Comparison of ENCODE assay signal across 7 cellular contexts in genomic region chr2:135876066-135876711, GRCh38. TPM values are rescaled to one million over a fixed set of nuclear protein-coding genes. Genes with fewer than 3 reads are reported as not detected.
DNase-seq lines count a peak whose midpoint lies in the region; ATAC-seq, FAIRE-seq and TF ChIP-seq lines count a peak whose summit lies in the region.

Gene MCM6 (minus strand): TSS chr2:135876443. CDS start chr2:135876365, 78 bp downstream.

- H3K27me3 Mint-ChIP-seq in T-helper 2 cell treated with Interferon-gamma antibody and Interleukin-4, amounts not matched to agents 5 μg/mL and 100 μg/mL, for 36 hours (ENCODE audit: low read depth), result no peaks in the 10 kb centered on the region
- H3K27me3 Mint-ChIP-seq in astrocyte (ENCODE audit: low read depth, unreplicated experiment), result no peaks in the 10 kb centered on the region

- peaks cover 33% of the 10 kb centered on the region for H3K4me1 Mint-ChIP-seq in T-helper 2 cell treated with Interferon-gamma antibody and Interleukin-4, amounts not matched to agents 5 μg/mL and 100 μg/mL, for 36 hours (ENCODE audit: low read depth)
- H3K4me1 Mint-ChIP-seq in astrocyte (ENCODE audit: low read depth, unreplicated experiment), result peaks cover 1% of the 10 kb centered on the region

- H3K4me1 ChIP-seq in astrocyte (ENCODE audit: insufficient read depth, low read length), result peaks cover 5% of the 10 kb centered on the region
- peaks cover 5% of the 10 kb centered on the region for H3K4me1 ChIP-seq in hepatocyte (ENCODE audit: insufficient read depth)

- H3K36me3 Mint-ChIP-seq in T-helper 2 cell treated with Interferon-gamma antibody and Interleukin-4, amounts not matched to agents 5 μg/mL and 100 μg/mL, for 36 hours (ENCODE audit: low read depth), result peaks cover 37% of the 10 kb centered on the region
- H3K36me3 Mint-ChIP-seq in astrocyte (ENCODE audit: low read depth, unreplicated experiment), result peaks cover 2% of the 10 kb centered on the region

- under 1% methylated on average over 64 of the region's 71 CpGs for WGBS in hepatocyte (ENCODE audit: low lambda C conversion rate, missing lambda C conversion rate)

- H3K9ac ChIP-seq in astrocyte (ENCODE audit: low read length), result peak within 1 kb of the TSS; percentile 84

- no peak for FAIRE-seq in astrocyte (lab: Jason Lieb, UNC)

- H3K36me3 ChIP-seq in astrocyte (ENCODE audit: insufficient read depth, low read length), result no peaks in the 10 kb centered on the region
- H3K36me3 ChIP-seq in hepatocyte (replicated peaks; ENCODE audit: insufficient read depth, low read depth), result no peaks in the 10 kb centered on the region

- H3K27ac ChIP-seq in astrocyte (ENCODE audit: low read depth, low read length) (peak within 1 kb of the TSS; percentile 54), hepatocyte (peak within 1 kb of the TSS; percentile 80)

- H4K20me1 ChIP-seq in astrocyte (ENCODE audit: insufficient read depth, low read length), result peaks cover 6% of the 10 kb centered on the region
- H4K20me1 ChIP-seq in hepatocyte (ENCODE audit: insufficient read depth, poor library complexity, severe bottlenecking), result no peaks in the 10 kb centered on the region

- H3K79me2 ChIP-seq in astrocyte (ENCODE audit: insufficient read depth, low read length) (peaks cover 19% of the 10 kb centered on the region), hepatocyte (peaks cover 22% of the 10 kb centered on the region)

- H3K4me3 ChIP-seq in astrocyte (ENCODE audit: insufficient read depth, low read depth, low read length) (peak within 1 kb of the TSS; percentile 75), hepatocyte (peak within 1 kb of the TSS; percentile 49)

- peak; percentile 97 to 98 for DNase-seq in NCI-H1930 (lab: John Stamatoyannopoulos, UW)
- DNase-seq in T-helper 2 cell treated with Interferon-gamma antibody and Interleukin-4, amounts not matched to agents 5 μg/mL and 100 μg/mL, for 36 hours (ENCODE audit: low spot score), result peak; percentile 99
- peak; percentile 96 for DNase-seq in astrocyte (ENCODE audit: low read depth)
- peak; percentile 99 for DNase-seq in hepatocyte (ENCODE audit: low spot score)
- peak; percentile 98 for DNase-seq in renal cortical epithelial cell (ENCODE audit: low read depth)

- no peaks in the 10 kb centered on the region for H3K9me2 ChIP-seq in hepatocyte (replicated peaks; ENCODE audit: insufficient read depth)

- H2AFZ ChIP-seq in astrocyte (ENCODE audit: low read depth, low read length) (peak within 1 kb of the TSS; percentile 90), hepatocyte (peak within 1 kb of the TSS; percentile 68)

- H3K9me3 ChIP-seq in astrocyte (ENCODE audit: insufficient read depth, low read depth, low read length) (no peaks in the 10 kb centered on the region), hepatocyte (ENCODE audit: low read depth) (no peaks in the 10 kb centered on the region)

- H3K4me3 Mint-ChIP-seq in T-helper 2 cell treated with Interferon-gamma antibody and Interleukin-4, amounts not matched to agents 5 μg/mL and 100 μg/mL, for 36 hours, result peak within 1 kb of the TSS; percentile 99
- H3K4me3 Mint-ChIP-seq in astrocyte (ENCODE audit: unreplicated experiment), result peak within 1 kb of the TSS; percentile 93

- H3K4me2 ChIP-seq in astrocyte (ENCODE audit: low read length) (peak within 1 kb of the TSS; percentile 97), hepatocyte (peak within 1 kb of the TSS; percentile 99)

- H3K27me3 ChIP-seq in astrocyte (ENCODE audit: insufficient read depth, low read length), result no peaks in the 10 kb centered on the region
- no peaks in the 10 kb centered on the region for H3K27me3 ChIP-seq in hepatocyte

- ATAC-seq in GM18502 (IDR thresholded peaks at IDR 0.05; ENCODE audit: poor library complexity, unreplicated experiment) (peak; percentile 88), HG02970 (IDR thresholded peaks at IDR 0.05; ENCODE audit: low FRiP score, unreplicated experiment) (peak; percentile 93)

- no peaks in the 10 kb centered on the region for H3K9me3 Mint-ChIP-seq in T-helper 2 cell treated with Interferon-gamma antibody and Interleukin-4, amounts not matched to agents 5 μg/mL and 100 μg/mL, for 36 hours
- no peaks in the 10 kb centered on the region for H3K9me3 Mint-ChIP-seq in astrocyte (ENCODE audit: unreplicated experiment)

- H3K27ac Mint-ChIP-seq in T-helper 2 cell treated with Interferon-gamma antibody and Interleukin-4, amounts not matched to agents 5 μg/mL and 100 μg/mL, for 36 hours, result peak within 1 kb of the TSS; percentile 98
- H3K27ac Mint-ChIP-seq in astrocyte (ENCODE audit: unreplicated experiment), result peak within 1 kb of the TSS; percentile 86

- TF ChIP-seq CTCF in astrocyte (IDR thresholded peaks at IDR 0.05; ENCODE audit: insufficient read depth, low read depth, low read length) (no peak), hepatocyte (IDR thresholded peaks at IDR 0.05; ENCODE audit: poor library complexity) (no peak)

RNA-seq across cellular contexts. Expression of gene MCM6, which starts in this region (rescaled TPM):
- total RNA-seq in astrocyte (7.8 and 9.5 TPM in 2 replicates), hepatocyte (16.1 and 17.9 TPM in 2 replicates), renal cortical epithelial cell (14.4 and 14.8 TPM in 2 replicates)
- 8.3 and 13.7 TPM in 2 replicates for polyA plus RNA-seq in hepatocyte

Comparison
In these comparisons a context has a peak if more than half of its experiments do, and no peak if none do; other contexts are left out.
1. Peak in every context shown above with its lines: DNase-seq, ATAC-seq, H3K4me3 ChIP-seq and H3K27ac ChIP-seq.